28 cellular contexts compared by ENCODE assay signal in the genomic region with DNA sequence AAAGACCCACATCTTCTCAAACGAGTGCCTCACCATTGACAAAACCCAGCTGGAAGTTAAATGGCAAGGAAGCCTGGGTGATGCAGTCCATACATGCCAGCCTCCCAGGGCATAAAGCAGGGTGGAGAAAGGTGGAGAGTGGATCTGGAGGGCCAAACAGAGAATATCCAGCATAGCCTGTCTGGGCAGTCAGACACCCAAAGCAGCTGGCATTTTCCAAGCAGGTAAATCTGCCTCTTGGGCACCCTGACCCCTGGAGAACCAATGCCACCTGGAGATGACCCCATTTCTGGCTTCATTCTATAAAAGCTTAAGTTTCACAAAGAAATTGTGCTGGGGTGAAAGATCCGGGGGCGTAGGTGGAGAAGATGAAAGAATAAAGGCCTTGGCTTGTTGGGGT.
"Had no signal": no experiment of that assay in that cellular context is flagged by ENCODE, and none has a peak within 500 bp of the region (broad histone marks: within the 10 kb centered on the region; RNA-seq: fewer than 3 reads in every experiment).

No MANE protein-coding gene starts in this region.

- H3K9me3 Mint-ChIP-seq: activated CD4-positive, alpha-beta T cell treated with anti-CD3 and anti-CD28 coated beads, Interleukin-2, amount 10 ng/mL, durations not matched to agents 24 days and 14 days; activated naive CD4-positive, alpha-beta T cell treated with anti-CD3 and anti-CD28 coated beads, Interleukin-2, amount 50 U/mL, for 72 hours; activated T-cell treated with anti-CD3 and anti-CD28 coated beads, Interleukin-2, amount 50 U/mL, for 24 hours; activated T-helper 2 cell treated with anti-CD3 and anti-CD28 coated beads, Interferon-gamma antibody, Interleukin-2, Interleukin-4, amounts not matched to agents 10 μg/mL and 5 μg/mL and 100 μg/mL, durations not matched to agents 14 hours and 24 hours and 36 hours; brain; IgD-negative memory B cell; T-cell had no signal

- ATAC-seq: activated CD8-positive, alpha-beta T cell treated with anti-CD3 and anti-CD28 coated beads, Interleukin-2, amount 10 ng/mL, durations not matched to agents 7 days and 5 days; activated naive CD4-positive, alpha-beta T cell treated with anti-CD3 and anti-CD28 coated beads, Interleukin-2, amount 50 U/mL, for 72 hours; SK-N-SH treated with all-trans-retinoic acid at 6 μM for 48 hours; T-cell had no signal

- H3K27me3 Mint-ChIP-seq: activated CD4-positive, alpha-beta T cell treated with anti-CD3 and anti-CD28 coated beads, Interleukin-2, amount 10 ng/mL, durations not matched to agents 24 days and 14 days; activated T-cell treated with anti-CD3 and anti-CD28 coated beads, Interleukin-2, amount 50 U/mL, for 24 hours; IgD-negative memory B cell; T-cell had no signal

- H3K9me3 ChIP-seq: MG63 had no signal

- H3K27ac Mint-ChIP-seq: activated CD4-positive, alpha-beta T cell treated with anti-CD3 and anti-CD28 coated beads, Interleukin-2, amount 10 ng/mL, durations not matched to agents 24 days and 14 days; activated CD8-positive, alpha-beta T cell treated with anti-CD3 and anti-CD28 coated beads, Interleukin-2, amount 10 ng/mL, durations not matched to agents 7 days and 5 days; activated naive CD4-positive, alpha-beta T cell treated with anti-CD3 and anti-CD28 coated beads, Interleukin-2, amount 50 U/mL, for 72 hours; activated T-cell treated with anti-CD3 and anti-CD28 coated beads, Interleukin-2, amount 50 U/mL, for 24 hours; activated T-helper 2 cell treated with anti-CD3 and anti-CD28 coated beads, Interferon-gamma antibody, Interleukin-2, Interleukin-4, amounts not matched to agents 10 μg/mL and 5 μg/mL and 100 μg/mL, durations not matched to agents 14 hours and 24 hours and 36 hours; brain; IgD-negative memory B cell; T-cell had no signal

- H3K4me3 ChIP-seq: MG63 had no signal

- H3K36me3 ChIP-seq: MG63 had no signal

- DNase-seq: activated CD4-positive, alpha-beta T cell treated with anti-CD3 and anti-CD28 coated beads, Interleukin-2, amount 10 ng/mL, durations not matched to agents 24 days and 14 days; activated CD4-positive, alpha-beta T cell treated with anti-CD3 and anti-CD28 coated beads, Interleukin-2, amount 50 U/mL, for 48 hours; activated CD8-positive, alpha-beta T cell treated with anti-CD3 and anti-CD28 coated beads, Interleukin-2, amount 10 ng/mL, durations not matched to agents 7 days and 5 days; activated gamma-delta T cell; activated naive CD4-positive, alpha-beta T cell treated with Interleukin-2 at 50 U/mL for 16 hours; activated T-cell treated with anti-CD3 and anti-CD28 coated beads, Interleukin-2, amount 50 U/mL, for 24 hours; anterior cingulate cortex; caudate nucleus; Karpas-422; KBM-7; MG63; NCI-H1048; NCI-H1436 treated with DMSO at 0.1 percent for 48 hours; NCI-H1694 treated with DMSO at 0.1 percent for 48 hours; NCI-H2029; NCI-H345; NCI-H524 treated with DMSO at 0.1 percent for 48 hours; NCI-H748 treated with DMSO at 0.1 percent for 48 hours; NK-92 treated with Interleukin-12 subunit alpha and Interleukin-12 subunit beta, amount 100 ng/mL, for 24 hours; SHP77 treated with DMSO at 0.1 percent for 48 hours; T-cell; T-helper 2 cell; T-helper 9 cell had no signal

- H3K4me3 Mint-ChIP-seq: activated CD4-positive, alpha-beta T cell treated with anti-CD3 and anti-CD28 coated beads, Interleukin-2, amount 10 ng/mL, durations not matched to agents 24 days and 14 days; activated CD8-positive, alpha-beta T cell treated with anti-CD3 and anti-CD28 coated beads, Interleukin-2, amount 10 ng/mL, durations not matched to agents 7 days and 5 days; activated T-cell treated with anti-CD3 and anti-CD28 coated beads, Interleukin-2, amount 50 U/mL, for 24 hours; T-cell had no signal

- H3K36me3 Mint-ChIP-seq: brain, T-cell had no signal

- H3K27me3 ChIP-seq: MG63 had no signal
